10 cellular contexts compared by ENCODE assay signal in genomic region chr7:27158436-27159277, GRCh38. TPM values are rescaled to one million over a fixed set of nuclear protein-coding genes. Genes with fewer than 3 reads are reported as not detected.
DNase-seq lines count a peak whose midpoint lies in the region; ATAC-seq and TF ChIP-seq lines count a peak whose summit lies in the region.
"Had no signal": no experiment of that assay in that cellular context is flagged by ENCODE, and none has a peak within 500 bp of the region (broad histone marks: within the 10 kb centered on the region; RNA-seq: fewer than 3 reads in every experiment).

No MANE protein-coding gene starts in this region.

- peak overlapping the region; percentile 43 for H3K27ac Mint-ChIP-seq in activated naive CD4-positive, alpha-beta T cell treated with anti-CD3 and anti-CD28 coated beads, Interleukin-2, amount 50 U/mL, for 24 hours

- DNase-seq in activated naive CD4-positive, alpha-beta T cell treated with anti-CD3 and anti-CD28 coated beads, Interleukin-2, amount 50 U/mL, for 16 hours: no peak
- peak; percentile 26 to 28 for DNase-seq in activated T-cell treated with anti-CD3 and anti-CD28 coated beads, Interleukin-2, amount 50 U/mL, for 48 hours
- DNase-seq in mesenteric fat pad (ENCODE audit: low spot score): peak; percentile 87
- peak; percentile 15 to 58 for DNase-seq in upper lobe of left lung
- no peak for DNase-seq in nucleus accumbens (lab: John Stamatoyannopoulos, UW)
- DNase-seq in G401 (ENCODE audit: low spot score): no peak
- no peak for DNase-seq in MV-4-11 (lab: John Stamatoyannopoulos, UW)
- DNase-seq: activated CD4-positive, alpha-beta T cell treated with anti-CD3 and anti-CD28 coated beads for 48 hours; anterior cingulate cortex had no signal

- no peaks in the 10 kb centered on the region for H3K9me3 Mint-ChIP-seq in activated naive CD4-positive, alpha-beta T cell treated with anti-CD3 and anti-CD28 coated beads, Interleukin-2, amount 50 U/mL, for 24 hours

- in situ Hi-C loops in G401 (cut with HindIII; ENCODE audit: low sequenced_read_pairs): no loop called here

- TF ChIP-seq POLR2A in upper lobe of left lung (IDR thresholded peaks at IDR 0.05): no peak

- H3K27me3 Mint-ChIP-seq in activated naive CD4-positive, alpha-beta T cell treated with anti-CD3 and anti-CD28 coated beads, Interleukin-2, amount 50 U/mL, for 24 hours: peaks cover 67% of the 10 kb centered on the region

- H3K36me3 ChIP-seq in upper lobe of left lung: no peaks in the 10 kb centered on the region

- TF ChIP-seq EP300 in upper lobe of left lung (IDR thresholded peaks at IDR 0.05): no peak

- peaks cover 3% of the 10 kb centered on the region for H3K36me3 Mint-ChIP-seq in activated naive CD4-positive, alpha-beta T cell treated with anti-CD3 and anti-CD28 coated beads, Interleukin-2, amount 50 U/mL, for 24 hours

- H3K27me3 ChIP-seq in upper lobe of left lung: peaks cover 0 to 66% (median 29%) of the 10 kb centered on the region in 4 donors

- H3K4me1 Mint-ChIP-seq in activated naive CD4-positive, alpha-beta T cell treated with anti-CD3 and anti-CD28 coated beads, Interleukin-2, amount 50 U/mL, for 24 hours: peaks cover 46% of the 10 kb centered on the region

- peaks cover 28 to 53% (median 41%) of the 10 kb centered on the region in 4 donors for H3K4me1 ChIP-seq in upper lobe of left lung

- H3K27ac ChIP-seq in upper lobe of left lung: no peak overlapping the region

- H3K9me3 ChIP-seq in upper lobe of left lung: no peaks in the 10 kb centered on the region

- TF ChIP-seq CTCF in upper lobe of left lung (IDR thresholded peaks at IDR 0.05): no peak

- H3K4me3 Mint-ChIP-seq in activated naive CD4-positive, alpha-beta T cell treated with anti-CD3 and anti-CD28 coated beads, Interleukin-2, amount 50 U/mL, for 24 hours: peak overlapping the region; percentile 6

- 35 to 57% methylated on average over 28 to 35 of the region's 35 CpGs for WGBS in upper lobe of left lung, 2 donors

- no peak overlapping the region for H3K4me3 ChIP-seq in upper lobe of left lung

- no peak for ATAC-seq in upper lobe of left lung (ENCODE audit: low FRiP score in 2 of 2)

RNA-seq across cellular contexts. Expression of gene HOXA7, which starts 2.2 kb away (rescaled TPM):
- total RNA-seq in mesenteric fat pad (7.5 TPM), upper lobe of left lung (1 to 10 TPM in 3 of 6 donors, under 1 TPM in 1, not detected in 2; 0.46 to 3.3 (median 2.5) TPM)
- 4.4 and 7.1 TPM in 2 replicates for total RNA-seq in G401 (2014; rRNA removed; shearing (Covaris generic))

RNA-seq across cellular contexts. Expression of gene HOXA3, which starts 6.3 kb away (rescaled TPM):
- 5.8 TPM for total RNA-seq in mesenteric fat pad
- 10 to 100 TPM in 1 of 6 donors, 1 to 10 TPM in 3, under 1 TPM in 2; 0.20 to 11.4 (median 3.5) TPM for total RNA-seq in upper lobe of left lung
- 2.2 TPM in 1 of 2 replicates, not detected in the other for total RNA-seq in G401 (2014; rRNA removed; shearing (Covaris generic))

RNA-seq across cellular contexts. Expression of gene HOXA9, which starts 6.7 kb away (rescaled TPM):
- total RNA-seq in mesenteric fat pad (10.4 TPM), upper lobe of left lung (1 to 10 TPM in 2 of 6 donors, under 1 TPM in 3, not detected in 1; 0.30 to 6.1 (median 0.49) TPM)
- 66.5 and 71.2 TPM in 2 replicates for total RNA-seq in G401 (2014; rRNA removed; shearing (Covaris generic))

RNA-seq across cellular contexts. Expression of gene HOXA6, which starts 11.1 kb away (rescaled TPM):
- total RNA-seq in mesenteric fat pad (3.1 TPM), upper lobe of left lung (1 to 10 TPM in 4 of 6 donors, under 1 TPM in 1, not detected in 1; 0.61 to 8.4 (median 4.0) TPM)
- total RNA-seq in G401 (2014; rRNA removed; shearing (Covaris generic)): 5.1 TPM in 1 of 2 replicates, not detected in the other

RNA-seq across cellular contexts. Expression of gene HOXA5, which starts 15.2 kb away (rescaled TPM):
- total RNA-seq in mesenteric fat pad (15.3 TPM), upper lobe of left lung (10 to 100 TPM in 5 of 6 donors, 1 to 10 TPM in 1; 7.8 to 79.9 (median 16.9) TPM)
- total RNA-seq in G401 (2014; rRNA removed; shearing (Covaris generic)): 0.81 and 1.6 TPM in 2 replicates

Comparison
In these comparisons a context has a peak if more than half of its experiments do, and no peak if none do; other contexts are left out.
1. DNase-seq: peak in activated T-cell treated with anti-CD3 and anti-CD28 coated beads, Interleukin-2, amount 50 U/mL, for 48 hours (2 of 2), mesenteric fat pad (single experiment) and upper lobe of left lung (2 of 2); none in activated naive CD4-positive, alpha-beta T cell treated with anti-CD3 and anti-CD28 coated beads, Interleukin-2, amount 50 U/mL, for 16 hours (single experiment), nucleus accumbens (0 of 56), G401 (single experiment) and MV-4-11 (single experiment).